8 cellular contexts compared by ENCODE assay signal in the genomic region with DNA sequence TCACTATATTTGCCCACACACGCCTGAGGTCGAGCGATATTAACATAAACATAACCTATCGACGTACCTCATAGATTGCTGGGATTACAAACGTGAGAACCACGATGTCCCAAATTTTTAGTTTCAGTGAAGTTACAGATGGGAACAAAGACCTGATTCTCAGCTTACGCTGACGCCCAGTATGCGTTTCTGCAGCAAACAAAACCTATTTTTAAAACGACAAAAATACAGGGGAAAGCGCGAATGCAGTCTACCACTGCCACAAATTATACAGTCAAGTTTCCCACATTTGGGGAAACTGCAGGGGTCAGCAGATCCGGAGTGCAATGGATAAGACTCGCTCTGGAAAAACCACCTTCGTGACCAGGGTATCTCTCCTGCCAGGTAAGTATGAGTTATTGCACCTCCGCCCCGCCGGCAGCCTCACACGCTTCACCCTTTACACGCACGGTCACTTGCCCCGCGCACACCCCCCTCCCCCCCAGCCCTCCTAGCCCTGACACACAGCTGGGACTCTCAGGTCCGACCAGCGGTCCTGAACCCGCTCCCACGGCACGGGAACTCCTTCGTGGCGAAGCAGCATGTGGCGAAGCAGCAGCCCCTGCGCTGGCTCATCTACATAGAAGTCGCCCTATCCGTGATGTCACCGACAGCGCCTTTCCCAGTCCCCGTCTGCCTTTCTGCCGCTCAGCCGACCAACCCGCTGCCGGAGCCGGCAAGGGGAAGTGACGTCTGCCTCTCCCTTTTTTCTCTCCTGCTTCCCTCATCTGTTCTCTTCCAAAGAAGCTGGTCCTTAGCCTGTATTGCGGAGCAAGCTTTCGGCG. TPM values are rescaled to one million over a fixed set of nuclear protein-coding genes. Genes with fewer than 3 reads are reported as not detected.
DNase-seq lines count a peak whose midpoint lies in the region; ATAC-seq and TF ChIP-seq lines count a peak whose summit lies in the region.
"Not testable (repeated sequence)": the region's sequence is repeated elsewhere in the genome, so short reads cannot be mapped to it uniquely, and the experiment has no call there.

No MANE protein-coding gene starts in this region.

- intact Hi-C loops in adrenal gland (cut with DNase I); heart left ventricle (cut with DNase I): not testable (repeated sequence)

- not testable (repeated sequence) for H3K36me3 Mint-ChIP-seq in T-helper 1 cell treated with Interleukin-12 subunit alpha and Interleukin-12 subunit beta and Interleukin-4 antibody, amounts not matched to agents 30 μg/mL and 1 μg/mL, for 36 hours (ENCODE audit: low read depth)

- H3K4me3 Mint-ChIP-seq in T-helper 1 cell treated with Interleukin-12 subunit alpha and Interleukin-12 subunit beta and Interleukin-4 antibody, amounts not matched to agents 30 μg/mL and 1 μg/mL, for 36 hours = peak overlapping the region; percentile 91

- not testable (repeated sequence) for H3K27me3 ChIP-seq in adrenal gland; heart left ventricle; parathyroid adenoma (ENCODE audit: control insufficient read depth, insufficient read depth, low read length); tibial nerve

- TF ChIP-seq POLR2A in GM10847 (IDR thresholded peaks at IDR 0.05; ENCODE audit: extremely low read depth, insufficient read length) (peak; percentile 96), adrenal gland (IDR thresholded peaks at IDR 0.05) (peak; percentile 41 to 83), heart left ventricle (IDR thresholded peaks at IDR 0.05) (peak in 1 of 2 donors; percentile 42), tibial nerve (IDR thresholded peaks at IDR 0.05) (peak; percentile 44 to 70)

- H3K79me2 ChIP-seq in parathyroid adenoma = not testable (repeated sequence)

- WGBS in adrenal gland, 4 donors = 2 to 3% (median 3%) methylated on average over 29 to 47 of the region's 47 CpGs
- 1 to 4% (median 3%) methylated on average over 46 to 47 of the region's 47 CpGs for WGBS in heart left ventricle, 4 donors
- 3% methylated on average over 45 to 46 of the region's 47 CpGs for WGBS in tibial nerve, 2 donors

- peak in 1 of 2 donors; percentile 76 for TF ChIP-seq EP300 in tibial nerve (IDR thresholded peaks at IDR 0.05)

- not testable (repeated sequence) for TF ChIP-seq CTCF in adrenal gland (IDR thresholded peaks at IDR 0.05); heart left ventricle (IDR thresholded peaks at IDR 0.05); parathyroid adenoma (IDR thresholded peaks at IDR 0.05); tibial nerve (IDR thresholded peaks at IDR 0.05)

- DNase-seq in NCI-H146 (lab: John Stamatoyannopoulos, UW) (peak; percentile 87), adrenal gland (peak; percentile 71 to 95 (median 88)), heart left ventricle (peak; percentile 81 to 92 (median 92)), tibial nerve (ENCODE audit: low spot score in 2 of 2) (peak; percentile 60 to 66)

- ATAC-seq in HG02763 (IDR thresholded peaks at IDR 0.05; ENCODE audit: unreplicated experiment) (peak; percentile 65), heart left ventricle (peak; percentile 74 to 94 (median 90))

- peak overlapping the region; percentile 69 for H2AFZ ChIP-seq in parathyroid adenoma

- not testable (repeated sequence) for H3K9me3 Mint-ChIP-seq in T-helper 1 cell treated with Interleukin-12 subunit alpha and Interleukin-12 subunit beta and Interleukin-4 antibody, amounts not matched to agents 30 μg/mL and 1 μg/mL, for 36 hours

- H3K4me2 ChIP-seq in parathyroid adenoma (ENCODE audit: low read length) = peak overlapping the region; percentile 93

- peak overlapping the region in 2 of 4 donors; percentile 26 to 57 for H3K4me3 ChIP-seq in adrenal gland
- H3K4me3 ChIP-seq in heart left ventricle = peak overlapping the region in 11 of 12 donors; percentile 27 to 53 (median 46)
- H3K4me3 ChIP-seq in parathyroid adenoma (ENCODE audit: low read depth, low read length) = peak overlapping the region; percentile 54
- H3K4me3 ChIP-seq in tibial nerve = peak overlapping the region; percentile 29 to 57 (median 34)

- not testable (repeated sequence) for H3K4me1 ChIP-seq in adrenal gland (replicated peaks in 1 of 2); heart left ventricle; parathyroid adenoma; tibial nerve

- H3K27me3 Mint-ChIP-seq in T-helper 1 cell treated with Interleukin-12 subunit alpha and Interleukin-12 subunit beta and Interleukin-4 antibody, amounts not matched to agents 30 μg/mL and 1 μg/mL, for 36 hours (ENCODE audit: low read depth) = not testable (repeated sequence)

- not testable (repeated sequence) for H3K36me3 ChIP-seq in adrenal gland (replicated peaks in 1 of 2); heart left ventricle; parathyroid adenoma (ENCODE audit: control insufficient read depth, insufficient read depth, low read length); tibial nerve

- H3K9ac ChIP-seq in parathyroid adenoma = not testable (repeated sequence)

- H3K4me1 Mint-ChIP-seq in T-helper 1 cell treated with Interleukin-12 subunit alpha and Interleukin-12 subunit beta and Interleukin-4 antibody, amounts not matched to agents 30 μg/mL and 1 μg/mL, for 36 hours (ENCODE audit: low read depth) = peaks cover 28% of the 10 kb centered on the region

- H3K27ac ChIP-seq in adrenal gland (peak overlapping the region in 3 of 5 donors; percentile 54 to 91 (median 71)), heart left ventricle (peak overlapping the region; percentile 61 to 90 (median 80)), parathyroid adenoma (peak overlapping the region; percentile 76), tibial nerve (peak overlapping the region; percentile 82 to 91 (median 86))

- H3K27ac Mint-ChIP-seq in T-helper 1 cell treated with Interleukin-12 subunit alpha and Interleukin-12 subunit beta and Interleukin-4 antibody, amounts not matched to agents 30 μg/mL and 1 μg/mL, for 36 hours = peak overlapping the region; percentile 98

- H3K9me3 ChIP-seq in adrenal gland (replicated peaks in 1 of 3); heart left ventricle; parathyroid adenoma (ENCODE audit: control insufficient read depth, low read length); tibial nerve: not testable (repeated sequence)

RNA-seq across cellular contexts. Expression of gene HJV, which starts 30.5 kb away (rescaled TPM):
- total RNA-seq in adrenal gland (1 to 10 TPM in 1 of 8 donors, under 1 TPM in 4, not detected in 3; 0.11 to 1.7 (median 0.41) TPM), heart left ventricle (100 to 1,000 TPM in 3 of 9 donors, 10 to 100 TPM in 6; 21.8 to 125 (median 79.5) TPM), tibial nerve (not detected)
- polyA plus RNA-seq in adrenal gland (under 1 TPM in 2 of 3 donors, not detected in 1; 0.07 to 0.11 TPM), heart left ventricle (10 to 100 TPM in 1 of 2 donors, under 1 TPM in 1; 0.62 to 37.7 TPM)

RNA-seq across cellular contexts. Expression of gene TXNIP, which starts 55.7 kb away (rescaled TPM):
- 1,000 to 10,000 TPM in 4 of 8 donors, 100 to 1,000 TPM in 4; 202 to 2,069 (median 1,016) TPM for total RNA-seq in adrenal gland
- polyA plus RNA-seq in adrenal gland = 100 to 1,000 TPM; 231 to 486 (median 342) TPM
- 1,000 to 10,000 TPM in 4 of 9 donors, 100 to 1,000 TPM in 5; 489 to 1,925 (median 1,000) TPM for total RNA-seq in heart left ventricle
- 100 to 1,000 TPM; 222 to 597 TPM for polyA plus RNA-seq in heart left ventricle
- total RNA-seq in tibial nerve = 1,000 to 10,000 TPM; 1,863 to 2,525 (median 2,185) TPM

Comparison
In these comparisons a context has a peak if more than half of its experiments do, and no peak if none do; other contexts are left out.
1. RNA of gene HJV, which starts 30.5 kb away (total RNA-seq): 21.8 to 125 TPM in heart left ventricle; 0.11 to 1.7 TPM in adrenal gland and not detected in tibial nerve; every median in the first group is over 4 times any median in the second.
2. Peak in every context shown above with its lines, with median percentiles within 50 percentile points of each other: DNase-seq and H3K27ac ChIP-seq.